25 cellular contexts compared by ENCODE assay signal in genomic region chr3:5116568-5116967, GRCh38. TPM values are rescaled to one million over a fixed set of nuclear protein-coding genes. Genes with fewer than 3 reads are reported as not detected.
DNase-seq lines count a peak whose midpoint lies in the region; ATAC-seq, FAIRE-seq and TF ChIP-seq lines count a peak whose summit lies in the region.
"Had no signal": no experiment of that assay in that cellular context is flagged by ENCODE, and none has a peak within 500 bp of the region (broad histone marks: within the 10 kb centered on the region; RNA-seq: fewer than 3 reads in every experiment).

No MANE protein-coding gene starts in this region.

- no peak for TF ChIP-seq EP300 in suprapubic skin (IDR thresholded peaks at IDR 0.05)

- no peak for TF ChIP-seq POLR2A in suprapubic skin (IDR thresholded peaks at IDR 0.05)

- H3K4me1 Mint-ChIP-seq in activated naive CD8-positive, alpha-beta T cell (ENCODE audit: low read depth), result peaks cover under 1% of the 10 kb centered on the region
- peaks cover 2% of the 10 kb centered on the region for H3K4me1 Mint-ChIP-seq in activated naive CD8-positive, alpha-beta T cell treated with anti-CD3 and anti-CD28 coated beads for 36 hours
- H3K4me1 Mint-ChIP-seq in T-helper 17 cell, result no peaks in the 10 kb centered on the region
- peaks cover under 1% of the 10 kb centered on the region for H3K4me1 Mint-ChIP-seq in activated CD4-positive, alpha-beta T cell treated with anti-CD3 and anti-CD28 coated beads, Interleukin-2, amount 10 ng/mL, durations not matched to agents 7 days and 5 days
- H3K4me1 Mint-ChIP-seq: B cell, neural progenitor cell had no signal

- H3K9me3 ChIP-seq in T-helper 17 cell (ENCODE audit: control insufficient read depth, low read length, poor library complexity, severe bottlenecking), result no peaks in the 10 kb centered on the region
- H3K9me3 ChIP-seq in keratinocyte (ENCODE audit: control insufficient read depth, low read depth, low read length), result no peaks in the 10 kb centered on the region
- no peaks in the 10 kb centered on the region for H3K9me3 ChIP-seq in suprapubic skin
- H3K9me3 ChIP-seq in pancreas, result no peaks in the 10 kb centered on the region

- no peaks in the 10 kb centered on the region for H3K27me3 Mint-ChIP-seq in activated naive CD8-positive, alpha-beta T cell
- H3K27me3 Mint-ChIP-seq in activated naive CD8-positive, alpha-beta T cell treated with anti-CD3 and anti-CD28 coated beads for 36 hours, result no peaks in the 10 kb centered on the region
- no peaks in the 10 kb centered on the region for H3K27me3 Mint-ChIP-seq in T-helper 17 cell
- no peaks in the 10 kb centered on the region for H3K27me3 Mint-ChIP-seq in activated CD4-positive, alpha-beta T cell treated with anti-CD3 and anti-CD28 coated beads, Interleukin-2, amount 10 ng/mL, durations not matched to agents 7 days and 5 days
- H3K27me3 Mint-ChIP-seq: activated naive CD4-positive, alpha-beta T cell treated with anti-CD3 and anti-CD28 coated beads, Interleukin-2, amount 50 U/mL, for 24 hours; B cell had no signal

- no peaks in the 10 kb centered on the region for H3K27me3 ChIP-seq in keratinocyte (ENCODE audit: control insufficient read depth, extremely low read depth, insufficient read depth, low read length)
- H3K27me3 ChIP-seq in suprapubic skin, result no peaks in the 10 kb centered on the region
- no peaks in the 10 kb centered on the region for H3K27me3 ChIP-seq in pancreas
- H3K27me3 ChIP-seq: neural progenitor cell had no signal

- H2AFZ ChIP-seq in keratinocyte (ENCODE audit: control insufficient read depth, low read length), result peak overlapping the region; percentile 74
- H2AFZ ChIP-seq: neural progenitor cell had no signal

- dilution Hi-C loops in keratinocyte (cut with MboI; ENCODE audit: extremely low pct_ligation_motif_present, low sequenced_read_pairs), result no loop called here

- CTCF ChIA-PET in activated CD4-positive, alpha-beta T cell treated with anti-CD3 and anti-CD28 coated beads, Interleukin-2, amount 10 ng/mL, durations not matched to agents 7 days and 5 days (lab: Charles Lee), result interaction anchor here (1.2 kb wide), 1 partner anchor 18 kb away, joined by 3 read pairs; no protein-coding TSS in a partner anchor

- peak overlapping the region; percentile 36 for H3K27ac Mint-ChIP-seq in activated naive CD8-positive, alpha-beta T cell
- no peak overlapping the region for H3K27ac Mint-ChIP-seq in activated naive CD8-positive, alpha-beta T cell treated with anti-CD3 and anti-CD28 coated beads for 36 hours
- peak overlapping the region; percentile 22 for H3K27ac Mint-ChIP-seq in T-helper 17 cell
- no peak overlapping the region for H3K27ac Mint-ChIP-seq in activated CD4-positive, alpha-beta T cell treated with anti-CD3 and anti-CD28 coated beads, Interleukin-2, amount 10 ng/mL, durations not matched to agents 7 days and 5 days
- H3K27ac Mint-ChIP-seq: activated naive CD4-positive, alpha-beta T cell treated with anti-CD3 and anti-CD28 coated beads, Interleukin-2, amount 50 U/mL, for 24 hours; B cell; neural progenitor cell had no signal

- H3K36me3 ChIP-seq in keratinocyte (ENCODE audit: control insufficient read depth in 2 of 2, extremely low read depth in 1 of 2, insufficient read depth in 2 of 2, low read length in 2 of 2), result no peaks in the 10 kb centered on the region
- no peaks in the 10 kb centered on the region for H3K36me3 ChIP-seq in suprapubic skin
- H3K36me3 ChIP-seq in pancreas, result no peaks in the 10 kb centered on the region
- H3K36me3 ChIP-seq: neural progenitor cell had no signal

- H3K9ac ChIP-seq in keratinocyte (ENCODE audit: control insufficient read depth, extremely low read depth, insufficient read depth, low read length), result no peak overlapping the region
- H3K9ac ChIP-seq: neural progenitor cell had no signal

- intact Hi-C loops in pancreas (cut with DNase I), result no loop called here

- no peak overlapping the region for H3K4me3 Mint-ChIP-seq in activated naive CD8-positive, alpha-beta T cell
- H3K4me3 Mint-ChIP-seq in activated naive CD8-positive, alpha-beta T cell treated with anti-CD3 and anti-CD28 coated beads for 36 hours, result no peak overlapping the region
- H3K4me3 Mint-ChIP-seq in T-helper 17 cell, result no peak overlapping the region
- H3K4me3 Mint-ChIP-seq in activated CD4-positive, alpha-beta T cell treated with anti-CD3 and anti-CD28 coated beads, Interleukin-2, amount 10 ng/mL, durations not matched to agents 7 days and 5 days, result no peak overlapping the region
- H3K4me3 Mint-ChIP-seq: activated naive CD4-positive, alpha-beta T cell treated with anti-CD3 and anti-CD28 coated beads, Interleukin-2, amount 50 U/mL, for 24 hours; B cell; neural progenitor cell had no signal

- H3K4me2 ChIP-seq in keratinocyte (ENCODE audit: control insufficient read depth, extremely low read depth, insufficient read depth, low read depth, low read length), result no peak overlapping the region
- H3K4me2 ChIP-seq: neural progenitor cell had no signal

- H3K9me3 Mint-ChIP-seq in activated naive CD8-positive, alpha-beta T cell (ENCODE audit: low read depth), result no peaks in the 10 kb centered on the region
- H3K9me3 Mint-ChIP-seq in activated naive CD8-positive, alpha-beta T cell treated with anti-CD3 and anti-CD28 coated beads for 36 hours, result no peaks in the 10 kb centered on the region
- H3K9me3 Mint-ChIP-seq in activated CD4-positive, alpha-beta T cell treated with anti-CD3 and anti-CD28 coated beads, Interleukin-2, amount 10 ng/mL, durations not matched to agents 7 days and 5 days, result no peaks in the 10 kb centered on the region
- H3K9me3 Mint-ChIP-seq: activated naive CD4-positive, alpha-beta T cell treated with anti-CD3 and anti-CD28 coated beads, Interleukin-2, amount 50 U/mL, for 24 hours had no signal

- DNase-seq in activated naive CD8-positive, alpha-beta T cell treated with anti-CD3 and anti-CD28 coated beads for 36 hours, result no peak
- no peak for DNase-seq in T-helper 17 cell
- DNase-seq in keratinocyte (ENCODE audit: low read depth, low spot score), result no peak
- no peak for DNase-seq in suprapubic skin (ENCODE audit: low spot score in 2 of 2)
- DNase-seq in activated CD4-positive, alpha-beta T cell treated with anti-CD3 and anti-CD28 coated beads, Interleukin-2, amount 10 ng/mL, durations not matched to agents 7 days and 5 days, result no peak
- no peak for DNase-seq in pancreas
- no peak for DNase-seq in central memory CD4-positive, alpha-beta T cell
- DNase-seq: activated T-cell treated with anti-CD3 and anti-CD28 coated beads, Interleukin-2, amount 50 U/mL, for 48 hours; aorta; DMS53; GF-D8; H7; kidney; NCI-H2029 treated with DMSO at 0.1 percent for 48 hours; NCI-H226; NCI-H748 treated with DMSO at 0.1 percent for 48 hours; T1000 had no signal

- no peak for ATAC-seq in T-helper 17 cell
- no peak for ATAC-seq in pancreas
- ATAC-seq: Right ventricle myocardium inferior had no signal

- POLR2A ChIA-PET in activated CD4-positive, alpha-beta T cell treated with anti-CD3 and anti-CD28 coated beads, Interleukin-2, amount 10 ng/mL, durations not matched to agents 7 days and 5 days (lab: Charles Lee), result no interaction called here

- no peaks in the 10 kb centered on the region for H3K9me1 ChIP-seq in keratinocyte (ENCODE audit: control insufficient read depth, extremely low read depth, insufficient read depth, low read length)

- no peaks in the 10 kb centered on the region for H3K79me2 ChIP-seq in keratinocyte (ENCODE audit: control insufficient read depth, insufficient read depth, low read length)

- 46% methylated on average over 2 of the region's 2 CpGs for WGBS in suprapubic skin
- 64 to 71% methylated on average over 2 of the region's 2 CpGs for WGBS in pancreas, 2 donors

- H4K20me1 ChIP-seq in keratinocyte (ENCODE audit: control insufficient read depth, extremely low read depth, insufficient read depth, low read length), result no peaks in the 10 kb centered on the region

- no peak overlapping the region for H3K4me3 ChIP-seq in keratinocyte (ENCODE audit: control insufficient read depth in 2 of 3, extremely low read depth in 1 of 3, insufficient read depth in 2 of 3, low read depth in 1 of 3, low read length in 3 of 3)
- no peak overlapping the region for H3K4me3 ChIP-seq in suprapubic skin
- H3K4me3 ChIP-seq in pancreas, result no peak overlapping the region
- H3K4me3 ChIP-seq: neural progenitor cell, skin epidermis had no signal

- H3K27ac ChIP-seq in keratinocyte (ENCODE audit: control insufficient read depth, insufficient read depth, low read length) (no peak overlapping the region), suprapubic skin (peak overlapping the region; percentile 51), pancreas (no peak overlapping the region)
- H3K27ac ChIP-seq: neural progenitor cell had no signal

- H3K36me3 Mint-ChIP-seq in activated naive CD8-positive, alpha-beta T cell, result no peaks in the 10 kb centered on the region
- H3K36me3 Mint-ChIP-seq in activated naive CD8-positive, alpha-beta T cell treated with anti-CD3 and anti-CD28 coated beads for 36 hours, result no peaks in the 10 kb centered on the region
- H3K36me3 Mint-ChIP-seq in T-helper 17 cell (ENCODE audit: low read depth), result no peaks in the 10 kb centered on the region
- no peaks in the 10 kb centered on the region for H3K36me3 Mint-ChIP-seq in activated CD4-positive, alpha-beta T cell treated with anti-CD3 and anti-CD28 coated beads, Interleukin-2, amount 10 ng/mL, durations not matched to agents 7 days and 5 days (ENCODE audit: low read depth)
- H3K36me3 Mint-ChIP-seq: activated naive CD4-positive, alpha-beta T cell treated with anti-CD3 and anti-CD28 coated beads, Interleukin-2, amount 50 U/mL, for 24 hours; neural progenitor cell had no signal

- H3K4me1 ChIP-seq in keratinocyte (ENCODE audit: control insufficient read depth, extremely low read depth, insufficient read depth, low read length) (peaks cover under 1% of the 10 kb centered on the region), suprapubic skin (peaks cover 1% of the 10 kb centered on the region), pancreas (no peaks in the 10 kb centered on the region)
- H3K4me1 ChIP-seq: neural progenitor cell had no signal

- TF ChIP-seq CTCF in keratinocyte (optimal IDR thresholded peaks at IDR 0.05 in 1 of 3, IDR thresholded peaks at IDR 0.05 in 1 of 3, conservative IDR thresholded peaks at IDR 0.05 in 1 of 3; ENCODE audit: extremely low read depth in 1 of 3, insufficient read depth in 2 of 3, low read length in 3 of 3), result no peak
- no peak for TF ChIP-seq CTCF in suprapubic skin (IDR thresholded peaks at IDR 0.05)
- no peak for TF ChIP-seq CTCF in pancreas (IDR thresholded peaks at IDR 0.05)

- FAIRE-seq in keratinocyte (lab: Jason Lieb, UNC) (no peak), pancreas (lab: Jason Lieb, UNC) (no peak)
- FAIRE-seq: A204.1, kidney, urothelium cell line had no signal

RNA-seq across cellular contexts. Expression of gene ARL8B, which starts 5.5 kb away (rescaled TPM):
- 10 to 100 TPM; 52.7 to 56.3 TPM for total RNA-seq in activated naive CD8-positive, alpha-beta T cell treated with anti-CD3 and anti-CD28 coated beads for 36 hours
- total RNA-seq in T-helper 17 cell (10 to 100 TPM; 39.2 to 52.9 TPM), suprapubic skin (10 to 100 TPM; 60.3 to 74.4 (median 66.0) TPM), pancreas (10 to 100 TPM; 16.9 to 31.9 (median 24.8) TPM)
- polyA plus RNA-seq in keratinocyte (56.1 to 102 TPM (median 64.4 TPM) in 3 replicates), pancreas (10 to 100 TPM; 14.6 to 25.4 TPM)
- polyA plus RNA-seq in keratinocyte (2011; ENCODE audit: low read depth), result 129 TPM
- polyA plus RNA-seq in keratinocyte (2011; cell fraction: cytosol; rRNA removed), result 69.4 and 225 TPM in 2 replicates
- polyA plus RNA-seq in keratinocyte (2011; cell fraction: nucleus; rRNA removed), result 94.8 and 101 TPM in 2 replicates
- polyA plus RNA-seq in keratinocyte (2012; ENCODE audit: low replicate concordance), result 58.1 and 141 TPM in 2 replicates
- polyA minus RNA-seq in keratinocyte, result 11.1 to 56.3 TPM (median 21.1 TPM) in 3 replicates
- 46.8 TPM for polyA minus RNA-seq in keratinocyte (2011; cell fraction: cytosol; rRNA and poly(A)+ RNA removed)
- polyA minus RNA-seq in keratinocyte (2011; cell fraction: nucleus; rRNA and poly(A)+ RNA removed), result 52.7 and 77.2 TPM in 2 replicates
- total RNA-seq in activated CD4-positive, alpha-beta T cell treated with anti-CD3 and anti-CD28 coated beads, Interleukin-2, amount 10 ng/mL, durations not matched to agents 7 days and 5 days, result 10 to 100 TPM; 41.3 to 46.4 TPM

Comparison
In these comparisons a context has a peak if more than half of its experiments do, and no peak if none do; other contexts are left out.
1. H3K27ac Mint-ChIP-seq: peak in activated naive CD8-positive, alpha-beta T cell (single experiment) and T-helper 17 cell (single experiment); none in activated naive CD8-positive, alpha-beta T cell treated with anti-CD3 and anti-CD28 coated beads for 36 hours (single experiment) and activated CD4-positive, alpha-beta T cell treated with anti-CD3 and anti-CD28 coated beads, Interleukin-2, amount 10 ng/mL, durations not matched to agents 7 days and 5 days (single experiment).